In genomic region chr19:19627442-19627715, GRCh38 we compare ENCODE assay signal across 6 cellular contexts. TPM values are rescaled to one million over a fixed set of nuclear protein-coding genes. Genes with fewer than 3 reads are reported as not detected.
DNase-seq lines count a peak whose midpoint lies in the region; ATAC-seq and TF ChIP-seq lines count a peak whose summit lies in the region.

No MANE protein-coding gene starts in this region.

- WGBS in SK-N-SH (ENCODE audit: low lambda C conversion rate) = 54% methylated on average over 5 of the region's 5 CpGs

- H3K9me2 ChIP-seq in SK-N-SH = no peaks in the 10 kb centered on the region

- CTCF ChIA-PET in SK-N-SH (lab: Yijun Ruan, JAX) = interaction anchor here (0.8 to 6.1 kb wide), 5 partner anchors 15 to 95 kb away, joined by 3 to 28 read pairs (median 5); partner anchors contain the start of gene GMIP

- H3K4me1 ChIP-seq in SK-N-SH (ENCODE audit: control insufficient read depth in 1 of 2, insufficient read depth in 2 of 2, low read depth in 1 of 2, low read length in 1 of 2) (peaks cover 0 to 13% of the 10 kb centered on the region in 2 experiments; a peak in 1 of 4 replicates), uterus (peaks cover 0 to 6% of the 10 kb centered on the region in 2 donors)
- peaks cover 22% of the 10 kb centered on the region for H3K4me1 ChIP-seq in effector memory CD4-positive, alpha-beta T cell (ENCODE audit: control insufficient read depth, insufficient read depth, low read length, poor library complexity, severe bottlenecking)

- TF ChIP-seq CTCF in SK-N-SH (IDR thresholded peaks at IDR 0.05) (no peak), uterus (IDR thresholded peaks at IDR 0.05) (no peak)

- ATAC-seq in SK-N-SH treated with all-trans-retinoic acid at 6 μM for 48 hours = no peak

- no peaks in the 10 kb centered on the region for H3F3A ChIP-seq in SK-N-SH (replicated peaks; ENCODE audit: insufficient read depth)

- no peaks in the 10 kb centered on the region for H3K36me3 ChIP-seq in SK-N-SH (replicated peaks in 1 of 2; ENCODE audit: control insufficient read depth in 1 of 2, insufficient read depth in 2 of 2, low read length in 1 of 2)
- H3K36me3 ChIP-seq in effector memory CD4-positive, alpha-beta T cell (ENCODE audit: control insufficient read depth, insufficient read depth, low read length) = peaks cover 19% of the 10 kb centered on the region
- H3K36me3 ChIP-seq in uterus = no peaks in the 10 kb centered on the region

- no peaks in the 10 kb centered on the region for H3K9me3 ChIP-seq in SK-N-SH
- no peaks in the 10 kb centered on the region for H3K9me3 ChIP-seq in effector memory CD4-positive, alpha-beta T cell (ENCODE audit: control insufficient read depth, low read length)
- H3K9me3 ChIP-seq in uterus = no peaks in the 10 kb centered on the region

- TF ChIP-seq POLR2A in uterus (IDR thresholded peaks at IDR 0.05) = no peak

- H4K20me1 ChIP-seq in SK-N-SH (ENCODE audit: insufficient read depth) = no peaks in the 10 kb centered on the region

- peak overlapping the region in 1 of 2 experiments; percentile 14; a peak in 1 of 4 replicates for H3K27ac ChIP-seq in SK-N-SH (ENCODE audit: low read depth in 2 of 2, low read length in 1 of 2)
- peak overlapping the region; percentile 83 for H3K27ac ChIP-seq in effector memory CD4-positive, alpha-beta T cell (ENCODE audit: insufficient read depth, low read length, poor library complexity, severe bottlenecking)
- H3K27ac ChIP-seq in skin epidermis = peak overlapping the region in 20 of 21 experiments; percentile 62 to 94 (median 86)
- no peak overlapping the region for H3K27ac ChIP-seq in uterus

- TF ChIP-seq RAD21 in SK-N-SH (IDR thresholded peaks at IDR 0.05; ENCODE audit: low read length) = no peak

- no peak for TF ChIP-seq EP300 in SK-N-SH (IDR thresholded peaks at IDR 0.05; ENCODE audit: borderline replicate concordance in 1 of 2, low read depth in 1 of 2, low read length in 1 of 2)

- H3K4me2 ChIP-seq in SK-N-SH = no peak overlapping the region; the same call in 1 of the 2 replicates

- peak overlapping the region; percentile 20; the same call in 1 of the 2 replicates for H2AFZ ChIP-seq in SK-N-SH (ENCODE audit: low read depth)

- POLR2A ChIA-PET in SK-N-SH (lab: Yijun Ruan, JAX) = interaction anchor here (1.3 kb wide), 1 partner anchor 238 kb away, joined by 4 read pairs; the partner anchor contains the start of gene ZNF253

- H3K27me3 ChIP-seq in SK-N-SH (ENCODE audit: insufficient read depth) = no peaks in the 10 kb centered on the region
- H3K27me3 ChIP-seq in effector memory CD4-positive, alpha-beta T cell (replicated peaks; ENCODE audit: control insufficient read depth, insufficient read depth, low read length, poor library complexity, severe bottlenecking) = no peaks in the 10 kb centered on the region
- H3K27me3 ChIP-seq in uterus = peaks cover 0 to 4% of the 10 kb centered on the region in 2 donors

- H3K79me2 ChIP-seq in SK-N-SH (ENCODE audit: insufficient read depth) = no peaks in the 10 kb centered on the region

- no peak overlapping the region for H3K9ac ChIP-seq in SK-N-SH

- intact Hi-C loops in uterus (cut with DNase I; ENCODE audit: low total_unique reads) = no loop called here

- DNase-seq in SK-N-SH (no peak), uterus (no peak), GF-D8 (lab: John Stamatoyannopoulos, UW) (no peak)
- DNase-seq in effector memory CD4-positive, alpha-beta T cell = no peak

- H3K4me3 ChIP-seq in SK-N-SH (ENCODE audit: low read depth in 2 of 2, low read length in 1 of 2) = peak overlapping the region in 1 of 2 experiments; percentile 56; a peak in 2 of 4 replicates
- peak overlapping the region; percentile 68 for H3K4me3 ChIP-seq in effector memory CD4-positive, alpha-beta T cell (ENCODE audit: insufficient read depth, low read depth, low read length, poor library complexity, severe bottlenecking)
- peak overlapping the region; percentile 46 to 72 (median 68) for H3K4me3 ChIP-seq in skin epidermis
- H3K4me3 ChIP-seq in uterus = peak overlapping the region in 1 of 2 donors; percentile 46

TF ChIP-seq in SK-N-SH, 30 proteins besides CTCF, POLR2A, EP300 and RAD21 (continues in another document):
- TF ChIP-seq MEF2A (IDR thresholded peaks at IDR 0.05; ENCODE audit: borderline replicate concordance, low read depth) (no peak), GABPA (IDR thresholded peaks at IDR 0.05; ENCODE audit: low read depth) (no peak), TAF1 (IDR thresholded peaks at IDR 0.05; ENCODE audit: borderline replicate concordance, low read depth, low read length) (no peak), NFIC (IDR thresholded peaks at IDR 0.05; ENCODE audit: borderline replicate concordance) (no peak), MAX (IDR thresholded peaks at IDR 0.05; ENCODE audit: low read depth) (no peak), TEAD4 (IDR thresholded peaks at IDR 0.05; ENCODE audit: borderline replicate concordance, insufficient read depth) (no peak), YY1 (IDR thresholded peaks at IDR 0.05; ENCODE audit: low read depth) (no peak), JUND (IDR thresholded peaks at IDR 0.05) (no peak), FOXM1 (IDR thresholded peaks at IDR 0.05; ENCODE audit: low read depth) (no peak), NRF1 (IDR thresholded peaks at IDR 0.05; ENCODE audit: low read depth, low read length) (no peak), GATA2 (CRISPR knock-in tag; IDR thresholded peaks at IDR 0.05) (no peak), TCF12 (IDR thresholded peaks at IDR 0.05) (no peak)

TF ChIP-seq in SK-N-SH treated with all-trans-retinoic acid at 6 μM for 48 hours, 23 proteins besides CTCF, POLR2A, EP300 and RAD21 (continues in another document):
- TF ChIP-seq PPARA (CRISPR knock-in tag; IDR thresholded peaks at IDR 0.05; ENCODE audit: borderline replicate concordance) (no peak), BACH2 (CRISPR knock-in tag; IDR thresholded peaks at IDR 0.05; ENCODE audit: borderline replicate concordance) (no peak), ZFP3 (CRISPR knock-in tag; IDR thresholded peaks at IDR 0.05) (no peak), ZNF565 (CRISPR knock-in tag; conservative IDR thresholded peaks at IDR 0.05; ENCODE audit: low read depth) (no peak), ZNF8 (CRISPR knock-in tag; IDR thresholded peaks at IDR 0.05) (no peak), ESRRG (CRISPR knock-in tag; IDR thresholded peaks at IDR 0.05) (no peak), ZFP30 (CRISPR knock-in tag; IDR thresholded peaks at IDR 0.05) (no peak), TCF4 (CRISPR knock-in tag; IDR thresholded peaks at IDR 0.05; ENCODE audit: borderline replicate concordance) (no peak), ARNTL (CRISPR knock-in tag; IDR thresholded peaks at IDR 0.05; ENCODE audit: borderline replicate concordance, low read depth) (no peak), ZNF70 (CRISPR knock-in tag; IDR thresholded peaks at IDR 0.05) (no peak), POU6F1 (CRISPR knock-in tag; IDR thresholded peaks at IDR 0.05; ENCODE audit: borderline replicate concordance, low read depth) (no peak), ZC3H10 (CRISPR knock-in tag; IDR thresholded peaks at IDR 0.05) (no peak), SNAI2 (CRISPR knock-in tag; IDR thresholded peaks at IDR 0.05) (no peak)

RNA-seq across cellular contexts. Expression of gene LPAR2, which starts 0.6 kb away (rescaled TPM):
- polyA plus RNA-seq in SK-N-SH (2012; rRNA removed) = 4.3 and 4.5 TPM in 2 replicates
- polyA plus RNA-seq in SK-N-SH (2012; cell fraction: cytosol; rRNA removed) = 1.1 and 1.7 TPM in 2 replicates
- 33.9 and 35.0 TPM in 2 replicates for polyA plus RNA-seq in SK-N-SH (2012; cell fraction: nucleus; rRNA removed)
- total RNA-seq in uterus = 1 to 10 TPM in 2 of 4 donors, under 1 TPM in 1, not detected in 1; 0.59 to 5.5 (median 3.8) TPM

RNA-seq across cellular contexts. Expression of gene PBX4, which starts 8.9 kb away (rescaled TPM):
- polyA plus RNA-seq in SK-N-SH (2012; rRNA removed) = 5.1 and 6.4 TPM in 2 replicates
- 1.7 and 2.7 TPM in 2 replicates for polyA plus RNA-seq in SK-N-SH (2012; cell fraction: cytosol; rRNA removed)
- 22.9 and 27.6 TPM in 2 replicates for polyA plus RNA-seq in SK-N-SH (2012; cell fraction: nucleus; rRNA removed)
- 1 to 10 TPM in 3 of 4 donors, not detected in 1; 1.3 to 2.8 (median 1.6) TPM for total RNA-seq in uterus

RNA-seq across cellular contexts. Expression of gene GMIP, which starts 16.1 kb away (rescaled TPM):
- polyA plus RNA-seq in SK-N-SH (2012; rRNA removed) = 5.3 and 6.3 TPM in 2 replicates
- polyA plus RNA-seq in SK-N-SH (2012; cell fraction: cytosol; rRNA removed) = 2.4 and 3.9 TPM in 2 replicates
- 40.0 and 43.5 TPM in 2 replicates for polyA plus RNA-seq in SK-N-SH (2012; cell fraction: nucleus; rRNA removed)
- total RNA-seq in uterus = 10 to 100 TPM in 1 of 4 donors, 1 to 10 TPM in 3; 5.6 to 10.8 (median 8.2) TPM

RNA-seq across cellular contexts. Expression of gene ATP13A1, which starts 36.1 kb away (rescaled TPM):
- 49.6 and 67.9 TPM in 2 replicates for polyA plus RNA-seq in SK-N-SH (2012; rRNA removed)
- 15.5 and 24.3 TPM in 2 replicates for polyA plus RNA-seq in SK-N-SH (2012; cell fraction: cytosol; rRNA removed)
- polyA plus RNA-seq in SK-N-SH (2012; cell fraction: nucleus; rRNA removed) = 367 and 465 TPM in 2 replicates
- 100 to 1,000 TPM in 1 of 4 donors, 10 to 100 TPM in 3; 17.4 to 130 (median 56.9) TPM for total RNA-seq in uterus

RNA-seq across cellular contexts. Expression of gene ZNF101, which starts 41.3 kb away (rescaled TPM):
- polyA plus RNA-seq in SK-N-SH (2012; rRNA removed) = 2.4 and 3.8 TPM in 2 replicates
- 2.6 and 3.2 TPM in 2 replicates for polyA plus RNA-seq in SK-N-SH (2012; cell fraction: cytosol; rRNA removed)
- 3.0 and 5.6 TPM in 2 replicates for polyA plus RNA-seq in SK-N-SH (2012; cell fraction: nucleus; rRNA removed)
- total RNA-seq in uterus = 10 to 100 TPM in 1 of 4 donors, 1 to 10 TPM in 3; 1.5 to 12.3 (median 9.9) TPM

Comparison
In these comparisons a context has a peak if more than half of its experiments do, and no peak if none do; other contexts are left out.
1. H3K27ac ChIP-seq: peak in effector memory CD4-positive, alpha-beta T cell (single experiment) and skin epidermis (20 of 21); none in uterus (0 of 2).